Comparison of ENCODE assay signal across 10 cellular contexts in genomic region chr7:125661-126060, GRCh38.
"Had no signal": no experiment of that assay in that cellular context is flagged by ENCODE, and none has a peak within 500 bp of the region (broad histone marks: within the 10 kb centered on the region; RNA-seq: fewer than 3 reads in every experiment).

No MANE protein-coding gene starts in this region.

- H3K4me3 Mint-ChIP-seq: activated naive CD4-positive, alpha-beta T cell treated with anti-CD3 and anti-CD28 coated beads, Interleukin-2, amount 10 ng/mL, durations not matched to agents 7 days and 5 days; activated T-helper 17 cell treated with anti-CD3 and anti-CD28 coated beads, Interleukin-2, amount 50 U/mL, for 72 hours; nephron; stimulated activated memory B cell treated with anti-CD40 and anti-IgM and Interleukin-4, amounts not matched to agents 10 μg/mL and 1 μg/mL and 100 μg/mL, for 72 hours had no signal

- DNase-seq: activated CD4-positive, alpha-beta T cell treated with anti-CD3 and anti-CD28 coated beads, Interleukin-2, amount 50 U/mL, for 48 hours; activated naive CD4-positive, alpha-beta T cell treated with anti-CD3 and anti-CD28 coated beads, Interleukin-2, amount 10 ng/mL, durations not matched to agents 7 days and 5 days; occipital lobe; stimulated activated CD4-positive, alpha-beta T cell treated with anti-CD3 and anti-CD28 coated beads, Interleukin-2, amount 100 ng/mL, for 48 hours; T-helper 9 cell; thyroid gland had no signal

- H3K4me3 ChIP-seq: thyroid gland had no signal

- H3K4me1 Mint-ChIP-seq: activated naive CD4-positive, alpha-beta T cell treated with anti-CD3 and anti-CD28 coated beads, Interleukin-2, amount 10 ng/mL, durations not matched to agents 7 days and 5 days; activated T-helper 17 cell treated with anti-CD3 and anti-CD28 coated beads, Interleukin-2, amount 50 U/mL, for 72 hours had no signal

- H3K27ac ChIP-seq: thyroid gland had no signal

- H3K36me3 Mint-ChIP-seq: activated naive CD4-positive, alpha-beta T cell treated with anti-CD3 and anti-CD28 coated beads, Interleukin-2, amount 10 ng/mL, durations not matched to agents 7 days and 5 days; stimulated activated memory B cell treated with anti-CD40 and anti-IgM and Interleukin-4, amounts not matched to agents 10 μg/mL and 1 μg/mL and 100 μg/mL, for 72 hours had no signal

- H3K27me3 ChIP-seq: thyroid gland had no signal

- ATAC-seq: activated T-helper 17 cell treated with anti-CD3 and anti-CD28 coated beads, Interleukin-2, amount 50 U/mL, for 72 hours; esophagus mucosa; stimulated activated memory B cell treated with anti-CD40 and anti-IgM and Interleukin-4, amounts not matched to agents 10 μg/mL and 1 μg/mL and 100 μg/mL, for 72 hours had no signal

- H3K27ac Mint-ChIP-seq: activated naive CD4-positive, alpha-beta T cell treated with anti-CD3 and anti-CD28 coated beads, Interleukin-2, amount 10 ng/mL, durations not matched to agents 7 days and 5 days; activated T-helper 17 cell treated with anti-CD3 and anti-CD28 coated beads, Interleukin-2, amount 50 U/mL, for 72 hours; stimulated activated memory B cell treated with anti-CD40 and anti-IgM and Interleukin-4, amounts not matched to agents 10 μg/mL and 1 μg/mL and 100 μg/mL, for 72 hours had no signal

- H3K36me3 ChIP-seq: thyroid gland had no signal

- H3K9me3 ChIP-seq: thyroid gland had no signal

- H3K9me3 Mint-ChIP-seq: activated naive CD4-positive, alpha-beta T cell treated with anti-CD3 and anti-CD28 coated beads, Interleukin-2, amount 10 ng/mL, durations not matched to agents 7 days and 5 days; activated T-helper 17 cell treated with anti-CD3 and anti-CD28 coated beads, Interleukin-2, amount 50 U/mL, for 72 hours; nephron; stimulated activated memory B cell treated with anti-CD40 and anti-IgM and Interleukin-4, amounts not matched to agents 10 μg/mL and 1 μg/mL and 100 μg/mL, for 72 hours had no signal
